Comparison of ENCODE assay signal across 33 cellular contexts in the genomic region with DNA sequence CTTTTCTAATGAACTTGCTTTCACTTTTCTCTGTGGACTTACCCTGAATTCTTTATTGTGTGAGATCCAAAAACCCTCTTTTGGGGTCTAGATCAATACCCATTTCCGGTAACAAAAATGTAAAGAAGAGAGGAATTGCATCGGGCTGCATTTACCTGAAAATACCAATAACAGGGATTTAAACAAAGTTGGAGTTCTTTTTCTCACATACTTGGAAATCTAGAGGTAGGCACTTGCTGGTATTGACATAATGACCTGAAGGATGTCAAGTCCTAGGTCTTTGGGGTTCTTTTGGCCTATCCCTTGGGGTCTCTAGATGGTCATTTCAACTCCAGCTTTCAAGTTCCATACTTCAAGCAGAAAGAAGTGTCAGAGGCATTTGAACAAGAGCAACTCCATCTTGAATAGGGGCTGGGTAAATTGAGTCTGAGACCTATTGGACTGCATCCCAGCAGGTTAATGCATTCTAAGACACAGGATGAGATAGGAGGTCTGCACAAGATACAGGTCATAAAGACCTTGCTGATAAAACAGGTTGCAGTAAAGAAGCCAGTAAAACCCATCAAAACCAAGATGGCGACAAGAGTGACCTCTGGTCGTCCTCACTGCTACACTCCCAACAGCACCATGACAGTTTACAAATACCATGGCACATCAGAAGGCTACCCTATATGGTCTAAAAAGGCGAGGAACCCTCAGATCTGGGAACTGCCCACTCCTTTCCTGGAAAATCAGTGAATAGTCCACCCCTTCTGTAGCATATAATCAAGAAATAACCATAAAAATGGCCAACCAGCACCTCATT.
"Had no signal": no experiment of that assay in that cellular context is flagged by ENCODE, and none has a peak within 500 bp of the region (broad histone marks: within the 10 kb centered on the region; RNA-seq: fewer than 3 reads in every experiment).

No MANE protein-coding gene starts in this region.

- DNase-seq: Karpas-422, Kasumi-1, MG63, MM.1S, NCI-H1048, NCI-H1092, NCI-H1092 treated with DMSO at 0.1 percent for 48 hours, NCI-H1105, NCI-H1105 treated with DMSO at 0.1 percent for 48 hours, NCI-H1417, NCI-H1417 treated with DMSO at 0.1 percent for 48 hours, NCI-H1436, NCI-H1436 treated with DMSO at 0.1 percent for 48 hours, NCI-H146, NCI-H1694, NCI-H1694 treated with DMSO at 0.1 percent for 48 hours, NCI-H187, NCI-H187 treated with DMSO at 0.1 percent for 48 hours, NCI-H1930, NCI-H2029, NCI-H2029 treated with DMSO at 0.1 percent for 48 hours, NCI-H2081, NCI-H2081 treated with DMSO at 0.1 percent for 48 hours, NCI-H2107, NCI-H2171, NCI-H2171 treated with DMSO at 0.1 percent for 48 hours, NCI-H2227 treated with DMSO at 0.1 percent for 48 hours, NCI-H226, NCI-H345, NCI-H446, NCI-H446 treated with DMSO at 0.1 percent for 48 hours, NCI-H510A, NCI-H510A treated with DMSO at 0.1 percent for 48 hours had no signal

- H3K9me3 ChIP-seq: MG63 had no signal

- H3K4me3 ChIP-seq: MG63 had no signal

- H3K27me3 ChIP-seq: MG63 had no signal

- H3K36me3 ChIP-seq: MG63 had no signal
